11 cellular contexts compared by ENCODE assay signal in genomic region chr10:50501899-50502556, GRCh38.
DNase-seq lines count a peak whose midpoint lies in the region; ATAC-seq and TF ChIP-seq lines count a peak whose summit lies in the region.
"Had no signal": no experiment of that assay in that cellular context is flagged by ENCODE, and none has a peak within 500 bp of the region (broad histone marks: within the 10 kb centered on the region; RNA-seq: fewer than 3 reads in every experiment).

No MANE protein-coding gene starts in this region.

- no peak for TF ChIP-seq POLR2A in NB4 (IDR thresholded peaks at IDR 0.05; ENCODE audit: extremely low read depth, insufficient read length)

- H3K27ac ChIP-seq in DOHH2 (ENCODE audit: low read depth, low read length): no peak overlapping the region
- H3K27ac ChIP-seq: psoas muscle had no signal

- H4K20me1 ChIP-seq in DOHH2 (ENCODE audit: control insufficient read depth, insufficient read depth, low read depth, low read length): no peaks in the 10 kb centered on the region

- ATAC-seq in GM19463 (IDR thresholded peaks at IDR 0.05; ENCODE audit: unreplicated experiment): peak; percentile 36
- no peak for ATAC-seq in GM18517 (IDR thresholded peaks at IDR 0.05; ENCODE audit: unreplicated experiment)
- ATAC-seq in HG03095 (IDR thresholded peaks at IDR 0.05; ENCODE audit: unreplicated experiment): no peak
- ATAC-seq: psoas muscle had no signal

- no peaks in the 10 kb centered on the region for H3K27me3 ChIP-seq in DOHH2 (ENCODE audit: control insufficient read depth, low read length)

- H3K36me3 ChIP-seq in DOHH2 (ENCODE audit: control insufficient read depth, low read length): no peaks in the 10 kb centered on the region

- no peak overlapping the region for H3K4me3 ChIP-seq in DOHH2 (ENCODE audit: low read length)
- H3K4me3 ChIP-seq in NB4 (ENCODE audit: low read depth, low read length): no peak overlapping the region
- H3K4me3 ChIP-seq in fibroblast of villous mesenchyme (ENCODE audit: low read depth, low read length): no peak overlapping the region
- H3K4me3 ChIP-seq: psoas muscle had no signal

- no peaks in the 10 kb centered on the region for H3F3A ChIP-seq in DOHH2 (ENCODE audit: control insufficient read depth, insufficient read depth)

- no peak for TF ChIP-seq CTCF in DOHH2 (IDR thresholded peaks at IDR 0.05; ENCODE audit: low read depth, low read length, poor library complexity, severe bottlenecking)
- TF ChIP-seq CTCF in NB4 (IDR thresholded peaks at IDR 0.05; ENCODE audit: low read depth, low read length): no peak
- no peak for TF ChIP-seq CTCF in fibroblast of villous mesenchyme (IDR thresholded peaks at IDR 0.05; ENCODE audit: insufficient read depth, low read depth, low read length)

- H3K79me2 ChIP-seq in DOHH2 (ENCODE audit: control insufficient read depth, low read length): no peaks in the 10 kb centered on the region

- peaks cover 15% of the 10 kb centered on the region for H3K4me1 ChIP-seq in DOHH2 (ENCODE audit: control insufficient read depth, low read length)

- H3K4me2 ChIP-seq in DOHH2 (ENCODE audit: low read length): peak overlapping the region; percentile 16; the same call in 1 of the 2 replicates

- peak; percentile 31 for DNase-seq in NB4 (ENCODE audit: low read depth)
- peak; percentile 11 for DNase-seq in fibroblast of villous mesenchyme (ENCODE audit: low read depth)
- no peak for DNase-seq in OCI-M2 (lab: John Stamatoyannopoulos, UW; ENCODE audit: unreplicated experiment)
- DNase-seq in NCI-H748 (lab: John Stamatoyannopoulos, UW; ENCODE audit: unreplicated experiment): no peak
- DNase-seq: DND-41, NCI-H748 treated with DMSO at 0.1 percent for 48 hours, psoas muscle had no signal

- no peaks in the 10 kb centered on the region for H3K9me2 ChIP-seq in DOHH2 (replicated peaks; ENCODE audit: control insufficient read depth, low read length)

- H3K9me3 ChIP-seq in DOHH2 (ENCODE audit: control insufficient read depth, insufficient read depth, low read length): no peaks in the 10 kb centered on the region
- H3K9me3 ChIP-seq: psoas muscle had no signal

Comparison
In these comparisons a context has a peak if more than half of its experiments do, and no peak if none do; other contexts are left out.
1. DNase-seq: peak in NB4 (single experiment) and fibroblast of villous mesenchyme (single experiment); none in OCI-M2 (single experiment) and NCI-H748 (single experiment).